Comparison of ENCODE assay signal across 17 cellular contexts in genomic region chr16:8989099-8989878, GRCh38. TPM values are rescaled to one million over a fixed set of nuclear protein-coding genes. Genes with fewer than 3 reads are reported as not detected.
A peak's percentile ranks its signal among the peaks of the same experiment; 100 is the strongest.
DNase-seq lines count a peak whose midpoint lies in the region; ATAC-seq, FAIRE-seq and TF ChIP-seq lines count a peak whose summit lies in the region.
"Had no signal": no experiment of that assay in that cellular context is flagged by ENCODE, and none has a peak within 500 bp of the region (broad histone marks: within the 10 kb centered on the region; RNA-seq: fewer than 3 reads in every experiment).

No MANE protein-coding gene starts in this region.

- intact Hi-C loops in right lobe of liver (cut with DNase I): no loop called here

- H3K9ac ChIP-seq in Karpas-422 (ENCODE audit: low read length): no peak overlapping the region
- H3K9ac ChIP-seq: GM23248 had no signal

- POLR2A ChIA-PET in RWPE1 (lab: Yijun Ruan, JAX; ENCODE audit: low non-redundant PET): no interaction called here

- ATAC-seq in right lobe of liver: peak in 3 of 4 donors; percentile 17 to 46 (median 23)
- no peak for ATAC-seq in HG02885 (IDR thresholded peaks at IDR 0.05; ENCODE audit: poor library complexity, unreplicated experiment)
- no peak for ATAC-seq in HG03432 (IDR thresholded peaks at IDR 0.05; ENCODE audit: unreplicated experiment)

- no peak overlapping the region for H3K27ac ChIP-seq in right lobe of liver
- peak overlapping the region; percentile 78 to 87 for H3K27ac ChIP-seq in small intestine (ENCODE audit: low read depth in 1 of 2, low read length in 1 of 2)
- H3K27ac ChIP-seq in Karpas-422 (ENCODE audit: low read length): no peak overlapping the region
- no peak overlapping the region for H3K27ac ChIP-seq in RWPE1
- H3K27ac ChIP-seq: GM23248, SJCRH30 had no signal

- no peaks in the 10 kb centered on the region for H3K9me2 ChIP-seq in Karpas-422 (replicated peaks; ENCODE audit: insufficient read depth, low read length)

- no peak overlapping the region for H2AFZ ChIP-seq in Karpas-422 (ENCODE audit: low read length)
- H2AFZ ChIP-seq: GM23248 had no signal

- TF ChIP-seq POLR2A in right lobe of liver (IDR thresholded peaks at IDR 0.05): no peak

- FAIRE-seq in small intestine (lab: Jason Lieb, UNC): no peak
- FAIRE-seq: GM12891, GM18507 had no signal

- CTCF ChIA-PET in RWPE1 (lab: Yijun Ruan, JAX): interaction anchor here (0.7 kb wide), 2 partner anchors 40 to 55 kb away, joined by 3 to 4 read pairs; no protein-coding TSS in a partner anchor

- H3K9me3 ChIP-seq in right lobe of liver (no peaks in the 10 kb centered on the region), small intestine (ENCODE audit: control insufficient read depth, low read depth) (no peaks in the 10 kb centered on the region), Karpas-422 (ENCODE audit: low read length) (no peaks in the 10 kb centered on the region)
- H3K9me3 ChIP-seq: MG63, SJCRH30 had no signal

- H3K36me3 ChIP-seq in H7 (replicated peaks; ENCODE audit: control insufficient read depth, insufficient read depth, low read length): no peaks in the 10 kb centered on the region
- no peaks in the 10 kb centered on the region for H3K36me3 ChIP-seq in right lobe of liver
- H3K36me3 ChIP-seq in small intestine (ENCODE audit: control insufficient read depth in 2 of 2, insufficient read depth in 2 of 2, low read length in 2 of 2): no peaks in the 10 kb centered on the region
- no peaks in the 10 kb centered on the region for H3K36me3 ChIP-seq in Karpas-422 (ENCODE audit: insufficient read depth, low read length)
- H3K36me3 ChIP-seq: MG63, SJCRH30 had no signal

- H3K4me1 ChIP-seq in right lobe of liver: peaks cover 0 to 10% (median 3%) of the 10 kb centered on the region in 4 donors
- H3K4me1 ChIP-seq in small intestine (ENCODE audit: control insufficient read depth in 2 of 2, insufficient read depth in 1 of 2, low read depth in 1 of 2, low read length in 1 of 2): peaks cover 0 to 4% of the 10 kb centered on the region in 2 donors
- no peaks in the 10 kb centered on the region for H3K4me1 ChIP-seq in Karpas-422 (ENCODE audit: low read length)
- H3K4me1 ChIP-seq: SJCRH30 had no signal

- no peak overlapping the region for H3K4me2 ChIP-seq in Karpas-422 (ENCODE audit: low read depth, low read length, poor library complexity, severe bottlenecking)

- no peaks in the 10 kb centered on the region for H3K79me2 ChIP-seq in Karpas-422 (ENCODE audit: low read length)

- TF ChIP-seq CTCF in right lobe of liver (IDR thresholded peaks at IDR 0.05) (no peak), RWPE1 (conservative IDR thresholded peaks at IDR 0.05; ENCODE audit: low read depth) (no peak)

- 33% methylated on average over 7 of the region's 16 CpGs for WGBS in right lobe of liver (ENCODE audit: insufficient coverage, low coverage, low lambda C conversion rate, missing lambda C conversion rate)
- WGBS in small intestine, 3 donors: 15 to 48% (median 27%) methylated on average over 16 of the region's 16 CpGs

- H3K27me3 ChIP-seq in H7 (ENCODE audit: control insufficient read depth, insufficient read depth, low read length) (no peaks in the 10 kb centered on the region), right lobe of liver (no peaks in the 10 kb centered on the region), small intestine (ENCODE audit: control insufficient read depth in 2 of 2, insufficient read depth in 2 of 2, low read length in 2 of 2) (no peaks in the 10 kb centered on the region), Karpas-422 (ENCODE audit: low read length) (no peaks in the 10 kb centered on the region)
- H3K27me3 ChIP-seq: MG63, SJCRH30 had no signal

- H4K20me1 ChIP-seq in Karpas-422 (ENCODE audit: insufficient read depth, low read depth, low read length): no peaks in the 10 kb centered on the region

- H3K4me3 ChIP-seq in H7 (ENCODE audit: insufficient read depth, low read depth, low read length) (no peak overlapping the region), right lobe of liver (no peak overlapping the region), small intestine (ENCODE audit: low read depth in 1 of 2, low read length in 2 of 2) (no peak overlapping the region), Karpas-422 (ENCODE audit: low read length) (no peak overlapping the region)
- H3K4me3 ChIP-seq: GM23248, MG63, SJCRH30 had no signal

- DNase-seq in H7 (peak; percentile 6), UCSD-AML1 (lab: John Stamatoyannopoulos, UW; ENCODE audit: unreplicated experiment) (peak; percentile 32), right lobe of liver (no peak), small intestine (peak; percentile 87), Karpas-422 (no peak), RWPE1 (ENCODE audit: low spot score) (no peak)
- DNase-seq: GF-D8, GM23248, MG63, NCI-H1092 treated with DMSO at 0.1 percent for 48 hours, NCI-H2081 treated with DMSO at 0.1 percent for 48 hours, NCI-H524, SJCRH30 had no signal

RNA-seq across cellular contexts. Expression of gene USP7, which starts 25.6 kb away (rescaled TPM):
- 63.6 and 80.7 TPM in 2 replicates for total RNA-seq in H7 (2014; rRNA removed; shearing (Covaris generic))
- total RNA-seq in right lobe of liver: 10 to 100 TPM; 46.8 to 55.8 (median 49.1) TPM
- polyA plus RNA-seq in small intestine: 10 to 100 TPM; 31.6 to 39.6 (median 32.4) TPM
- total RNA-seq in Karpas-422 (2014; rRNA removed; shearing (Covaris generic); ENCODE audit: low replicate concordance): 38.6 and 42.5 TPM in 2 replicates

Comparison
In these comparisons a context has a peak if more than half of its experiments do, and no peak if none do; other contexts are left out.
1. DNase-seq: peak in H7 (single experiment), UCSD-AML1 (single experiment) and small intestine (single experiment); none in right lobe of liver (0 of 3), Karpas-422 (single experiment) and RWPE1 (single experiment).
2. ATAC-seq: peak in right lobe of liver (3 of 4); none in HG02885 (single experiment) and HG03432 (single experiment).
3. H3K27ac ChIP-seq: peak in small intestine (2 of 2); none in right lobe of liver (0 of 3), Karpas-422 (single experiment) and RWPE1 (single experiment).